Comparison of ENCODE assay signal across 1 cellular context in the genomic region with DNA sequence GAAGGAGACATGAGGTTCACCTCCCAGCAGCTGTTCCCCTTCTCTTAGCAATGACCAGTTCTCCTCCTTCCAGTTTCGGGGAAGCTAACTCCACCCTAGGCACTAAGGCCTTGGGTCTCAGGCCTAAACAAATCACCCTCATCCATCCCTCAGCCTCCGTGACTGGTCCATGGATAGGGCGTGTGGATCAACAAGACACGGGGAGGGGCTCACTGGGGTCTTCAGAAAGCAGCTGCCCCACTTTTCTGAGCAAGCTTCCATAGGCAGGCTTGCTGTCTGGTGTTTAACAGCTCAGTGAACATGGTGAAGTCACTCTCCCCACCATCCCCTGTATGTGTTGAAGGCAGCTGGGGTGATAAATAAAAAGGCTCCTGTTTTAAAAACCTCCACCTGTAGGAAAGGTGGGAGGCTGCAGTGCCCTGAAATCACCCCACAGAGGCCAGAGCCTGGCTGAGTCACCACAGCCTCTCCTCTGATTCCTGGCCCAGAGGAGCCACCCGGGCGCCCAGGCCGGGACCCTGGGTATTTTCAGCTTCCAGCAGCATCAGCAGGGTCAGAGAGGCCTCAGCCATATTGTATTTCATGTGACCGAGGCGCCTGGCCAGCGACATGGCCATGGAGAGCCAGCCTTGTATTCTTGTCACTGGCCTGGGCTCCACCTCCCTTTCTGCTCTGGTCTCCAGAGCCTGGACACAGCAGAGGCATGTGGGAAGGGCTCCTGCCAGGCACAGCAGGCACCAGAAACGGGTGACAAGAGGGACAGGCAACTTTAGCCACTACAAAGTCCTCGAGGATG.
TF ChIP-seq lines count a peak whose summit lies in the region.

No MANE protein-coding gene starts in this region.

TF ChIP-seq in endothelial cell of umbilical vein, 7 proteins besides CTCF, POLR2A, EP300 and RAD21 (continued from another document):
- TF ChIP-seq EZH2 (IDR thresholded peaks at IDR 0.05; ENCODE audit: borderline replicate concordance, low read depth, low read length, severe bottlenecking) (no peak), MYC (IDR thresholded peaks at IDR 0.05; ENCODE audit: low read depth, low read length) (no peak)
